1 cellular context compared by ENCODE assay signal in genomic region chrX:129525162-129525561, GRCh38.
TF ChIP-seq lines count a peak whose summit lies in the region.

No MANE protein-coding gene starts in this region.

TF ChIP-seq in HepG2, 621 proteins besides CTCF, POLR2A, EP300 and RAD21 (continued from another document):
- TF ChIP-seq TFE3 (CRISPR knock-in tag; IDR thresholded peaks at IDR 0.05) (peak; percentile 72), MEF2D (CRISPR knock-in tag; IDR thresholded peaks at IDR 0.05) (peak; percentile 71; the same call in 1 of the 2 replicates), TBX2 (CRISPR knock-in tag; IDR thresholded peaks at IDR 0.05; ENCODE audit: borderline replicate concordance) (peak; percentile 94)
